12 cellular contexts compared by ENCODE assay signal in genomic region chr2:224944707-224945106, GRCh38.
DNase-seq lines count a peak whose midpoint lies in the region; ATAC-seq, FAIRE-seq and TF ChIP-seq lines count a peak whose summit lies in the region.
"Had no signal": no experiment of that assay in that cellular context is flagged by ENCODE, and none has a peak within 500 bp of the region (broad histone marks: within the 10 kb centered on the region; RNA-seq: fewer than 3 reads in every experiment).

No MANE protein-coding gene starts in this region.

- FAIRE-seq in small intestine (lab: Jason Lieb, UNC) (no peak), kidney (lab: Jason Lieb, UNC) (no peak)

- H3K4me3 ChIP-seq in NB4 (ENCODE audit: low read depth, low read length) (peak overlapping the region; percentile 52), colonic mucosa (peak overlapping the region; percentile 10), small intestine (ENCODE audit: low read depth in 1 of 2, low read length in 2 of 2) (peak overlapping the region in 1 of 2 donors; percentile 36), brain microvascular endothelial cell (ENCODE audit: low read depth, low read length) (no peak overlapping the region), kidney (ENCODE audit: low read length in 2 of 2) (no peak overlapping the region), body of pancreas (no peak overlapping the region)

- TF ChIP-seq CTCF in NB4 (IDR thresholded peaks at IDR 0.05; ENCODE audit: low read depth, low read length) (no peak), colonic mucosa (IDR thresholded peaks at IDR 0.05) (no peak), brain microvascular endothelial cell (IDR thresholded peaks at IDR 0.05; ENCODE audit: low read depth, low read length, missing control alignments) (no peak), kidney (IDR thresholded peaks at IDR 0.05; ENCODE audit: borderline replicate concordance, extremely low read depth, insufficient read depth) (no peak), body of pancreas (IDR thresholded peaks at IDR 0.05) (no peak)

- ATAC-seq in GM18498 (IDR thresholded peaks at IDR 0.05; ENCODE audit: unreplicated experiment) (peak; percentile 21), body of pancreas (no peak)

- in situ Hi-C loops in brain microvascular endothelial cell (cut with HindIII; ENCODE audit: low pct_ligation_motif_present, low sequenced_read_pairs) = no loop called here

- no peak for DNase-seq in NB4 (ENCODE audit: low read depth)
- no peak for DNase-seq in colonic mucosa
- DNase-seq in small intestine = no peak
- no peak for DNase-seq in brain microvascular endothelial cell
- no peak for DNase-seq in kidney
- DNase-seq in body of pancreas = no peak
- DNase-seq in activated effector memory CD4-positive, alpha-beta T cell treated with Interleukin-2 at 50 U/mL for 16 hours = no peak
- DNase-seq: activated CD8-positive, alpha-beta memory T cell treated with anti-CD3 and anti-CD28 coated beads, Interleukin-2, amount 50 U/mL, for 4 hours; DMS 273 treated with DMSO at 0.1 percent for 48 hours; foreskin fibroblast; NCI-H187 had no signal

- H3K4me1 ChIP-seq in colonic mucosa = peaks cover 4% of the 10 kb centered on the region
- H3K4me1 ChIP-seq in small intestine (ENCODE audit: control insufficient read depth in 2 of 2, insufficient read depth in 1 of 2, low read depth in 1 of 2, low read length in 1 of 2) = peaks cover 0 to 4% of the 10 kb centered on the region in 2 donors
- peaks cover 0 to 4% of the 10 kb centered on the region in 2 donors for H3K4me1 ChIP-seq in kidney (ENCODE audit: control insufficient read depth in 1 of 2, insufficient read depth in 1 of 2, low read depth in 1 of 2, low read length in 2 of 2)
- no peaks in the 10 kb centered on the region for H3K4me1 ChIP-seq in body of pancreas

- H3K27me3 ChIP-seq in colonic mucosa (no peaks in the 10 kb centered on the region), small intestine (ENCODE audit: control insufficient read depth in 2 of 2, insufficient read depth in 2 of 2, low read length in 2 of 2) (no peaks in the 10 kb centered on the region), brain microvascular endothelial cell (replicated peaks) (no peaks in the 10 kb centered on the region), body of pancreas (no peaks in the 10 kb centered on the region)

- 69 to 82% (median 77%) methylated on average over 8 of the region's 8 CpGs for WGBS in small intestine, 3 donors
- 58 to 66% methylated on average over 8 of the region's 8 CpGs for WGBS in body of pancreas, 2 donors

- no peak overlapping the region for H3K27ac ChIP-seq in colonic mucosa
- H3K27ac ChIP-seq in small intestine (ENCODE audit: low read depth in 1 of 2, low read length in 1 of 2) = peak overlapping the region; percentile 60 to 75
- H3K27ac ChIP-seq in brain microvascular endothelial cell = no peak overlapping the region
- H3K27ac ChIP-seq in kidney (ENCODE audit: low read depth in 2 of 2, low read length in 2 of 2) = peak overlapping the region in 1 of 2 donors; percentile 26
- H3K27ac ChIP-seq in body of pancreas = no peak overlapping the region

- intact Hi-C loops in colonic mucosa (cut with DNase I) = no loop called here
- intact Hi-C loops in kidney (cut with DNase I) = no loop called here
- intact Hi-C loops in body of pancreas (cut with DNase I) = no loop called here

- no peaks in the 10 kb centered on the region for H3K9me3 ChIP-seq in colonic mucosa
- no peaks in the 10 kb centered on the region for H3K9me3 ChIP-seq in small intestine (ENCODE audit: control insufficient read depth, low read depth)
- H3K9me3 ChIP-seq in kidney (ENCODE audit: control insufficient read depth in 1 of 2, low read length in 2 of 2) = no peaks in the 10 kb centered on the region
- H3K9me3 ChIP-seq in body of pancreas = no peaks in the 10 kb centered on the region

- TF ChIP-seq POLR2A in NB4 (IDR thresholded peaks at IDR 0.05; ENCODE audit: extremely low read depth, insufficient read length) (no peak), body of pancreas (IDR thresholded peaks at IDR 0.05) (no peak)

- H3K9ac ChIP-seq in colonic mucosa (ENCODE audit: low read depth in 2 of 2, low read length in 2 of 2) (no peak overlapping the region), kidney (ENCODE audit: low read length in 2 of 2) (no peak overlapping the region)

- H3K36me3 ChIP-seq in colonic mucosa (no peaks in the 10 kb centered on the region), small intestine (ENCODE audit: control insufficient read depth in 2 of 2, insufficient read depth in 2 of 2, low read length in 2 of 2) (no peaks in the 10 kb centered on the region), brain microvascular endothelial cell (replicated peaks) (no peaks in the 10 kb centered on the region), kidney (ENCODE audit: control insufficient read depth in 1 of 2, insufficient read depth in 2 of 2, low read length in 2 of 2) (no peaks in the 10 kb centered on the region), body of pancreas (replicated peaks in 1 of 2; ENCODE audit: insufficient read depth in 1 of 2, low read depth in 2 of 2) (no peaks in the 10 kb centered on the region)

Comparison
In these comparisons a context has a peak if more than half of its experiments do, and no peak if none do; other contexts are left out.
1. H3K4me3 ChIP-seq: peak in NB4 (single experiment) and colonic mucosa (single experiment); none in brain microvascular endothelial cell (single experiment), kidney (0 of 2) and body of pancreas (0 of 2).
2. H3K27ac ChIP-seq: peak in small intestine (2 of 2); none in colonic mucosa (single experiment), brain microvascular endothelial cell (single experiment) and body of pancreas (0 of 4).